ENCODE assay signal across 34 cellular contexts in genomic region chr3:139670196-139670595, GRCh38. TPM values are rescaled to one million over a fixed set of nuclear protein-coding genes. Genes with fewer than 3 reads are reported as not detected.
"Had no signal": no experiment of that assay in that cellular context is flagged by ENCODE, and none has a peak within 500 bp of the region (broad histone marks: within the 10 kb centered on the region; RNA-seq: fewer than 3 reads in every experiment).

No MANE protein-coding gene starts in this region.

- FAIRE-seq: astrocyte had no signal

- H3K4me1 ChIP-seq: adrenal gland, body of pancreas, breast epithelium, Peyer's patch, SJSA1 had no signal

- H3K9me3 Mint-ChIP-seq: activated naive CD4-positive, alpha-beta T cell treated with anti-CD3 and anti-CD28 coated beads for 36 hours; activated naive CD4-positive, alpha-beta T cell treated with anti-CD3 and anti-CD28 coated beads, Interleukin-2, amount 50 U/mL, for 72 hours; activated T-cell treated with anti-CD3 and anti-CD28 coated beads, Interleukin-2, amount 50 U/mL, for 24 hours; activated T-helper 2 cell treated with anti-CD3 and anti-CD28 coated beads, Interferon-gamma antibody, Interleukin-2, Interleukin-4, amounts not matched to agents 10 μg/mL and 5 μg/mL and 100 μg/mL, durations not matched to agents 14 hours and 24 hours and 36 hours had no signal

- H3K36me3 ChIP-seq: adrenal gland, breast epithelium, MG63, Peyer's patch, SJSA1 had no signal

- H3K27me3 Mint-ChIP-seq: activated CD4-positive, alpha-beta T cell treated with anti-CD3 and anti-CD28 coated beads for 36 hours; activated CD4-positive, alpha-beta T cell treated with anti-CD3 and anti-CD28 coated beads, Interleukin-2, amount 10 ng/mL, durations not matched to agents 7 days and 5 days; activated T-cell treated with anti-CD3 and anti-CD28 coated beads, Interleukin-2, amount 50 U/mL, for 24 hours had no signal

- H3K36me3 Mint-ChIP-seq: activated naive CD4-positive, alpha-beta T cell treated with anti-CD3 and anti-CD28 coated beads, Interleukin-2, amount 50 U/mL, for 72 hours had no signal

- H3K27ac Mint-ChIP-seq: activated CD4-positive, alpha-beta T cell treated with anti-CD3 and anti-CD28 coated beads for 36 hours; activated CD4-positive, alpha-beta T cell treated with anti-CD3 and anti-CD28 coated beads, Interleukin-2, amount 10 ng/mL, durations not matched to agents 7 days and 5 days; activated CD8-positive, alpha-beta T cell treated with anti-CD3 and anti-CD28 coated beads, Interleukin-2, amount 10 ng/mL, durations not matched to agents 7 days and 5 days; activated naive CD4-positive, alpha-beta T cell treated with anti-CD3 and anti-CD28 coated beads for 36 hours; activated naive CD4-positive, alpha-beta T cell treated with anti-CD3 and anti-CD28 coated beads, Interleukin-2, amount 50 U/mL, for 72 hours; activated T-cell treated with anti-CD3 and anti-CD28 coated beads, Interleukin-2, amount 50 U/mL, for 24 hours; activated T-helper 2 cell treated with anti-CD3 and anti-CD28 coated beads, Interferon-gamma antibody, Interleukin-2, Interleukin-4, amounts not matched to agents 10 μg/mL and 5 μg/mL and 100 μg/mL, durations not matched to agents 14 hours and 24 hours and 36 hours had no signal

- H3K9me3 ChIP-seq: adrenal gland, body of pancreas, breast epithelium, MG63, Peyer's patch, SJSA1 had no signal

- H3K4me1 Mint-ChIP-seq: activated CD4-positive, alpha-beta T cell treated with anti-CD3 and anti-CD28 coated beads for 36 hours; activated CD4-positive, alpha-beta T cell treated with anti-CD3 and anti-CD28 coated beads, Interleukin-2, amount 10 ng/mL, durations not matched to agents 7 days and 5 days had no signal

- H3K4me3 Mint-ChIP-seq: activated CD4-positive, alpha-beta T cell treated with anti-CD3 and anti-CD28 coated beads for 36 hours; activated CD4-positive, alpha-beta T cell treated with anti-CD3 and anti-CD28 coated beads, Interleukin-2, amount 10 ng/mL, durations not matched to agents 7 days and 5 days; activated CD8-positive, alpha-beta T cell treated with anti-CD3 and anti-CD28 coated beads, Interleukin-2, amount 10 ng/mL, durations not matched to agents 7 days and 5 days; activated naive CD4-positive, alpha-beta T cell treated with anti-CD3 and anti-CD28 coated beads for 36 hours; activated T-cell treated with anti-CD3 and anti-CD28 coated beads, Interleukin-2, amount 50 U/mL, for 24 hours had no signal

- H3K4me3 ChIP-seq: adrenal gland, body of pancreas, breast epithelium, MG63, Peyer's patch, SJSA1 had no signal

- H3K27me3 ChIP-seq: adrenal gland, body of pancreas, breast epithelium, MG63, Peyer's patch had no signal

- DNase-seq: activated CD4-positive, alpha-beta T cell treated with anti-CD3 and anti-CD28 coated beads for 36 hours; activated CD4-positive, alpha-beta T cell treated with anti-CD3 and anti-CD28 coated beads, Interleukin-2, amount 10 ng/mL, durations not matched to agents 7 days and 5 days; activated CD4-positive, alpha-beta T cell treated with anti-CD3 and anti-CD28 coated beads, Interleukin-2, amount 50 U/mL, for 48 hours; activated CD8-positive, alpha-beta T cell treated with anti-CD3 and anti-CD28 coated beads, Interleukin-2, amount 10 ng/mL, durations not matched to agents 7 days and 5 days; activated gamma-delta T cell treated with Interleukin-2 at 50 U/mL for 16 hours; activated naive CD4-positive, alpha-beta T cell treated with anti-CD3 and anti-CD28 coated beads for 36 hours; activated T-cell treated with anti-CD3 and anti-CD28 coated beads, Interleukin-2, amount 50 U/mL, for 24 hours; adrenal gland; body of pancreas; Kasumi-1; KG1; MG63; NCI-H1048; NCI-H1105 treated with DMSO at 0.1 percent for 48 hours; NCI-H1436; NCI-H1694; NCI-H1930; NCI-H2081 treated with DMSO at 0.1 percent for 48 hours; NCI-H2171 treated with DMSO at 0.1 percent for 48 hours; NCI-H2227 treated with DMSO at 0.1 percent for 48 hours; NCI-H446; NCI-H510A treated with DMSO at 0.1 percent for 48 hours; NCI-H526 treated with DMSO at 0.1 percent for 48 hours; NCI-H774; PC-3; Peyer's patch; RPMI8226; SHP77 treated with DMSO at 0.1 percent for 48 hours; T1000 had no signal

- ATAC-seq: activated CD4-positive, alpha-beta T cell treated with anti-CD3 and anti-CD28 coated beads for 36 hours; activated CD8-positive, alpha-beta T cell treated with anti-CD3 and anti-CD28 coated beads, Interleukin-2, amount 10 ng/mL, durations not matched to agents 7 days and 5 days; activated naive CD4-positive, alpha-beta T cell treated with anti-CD3 and anti-CD28 coated beads, Interleukin-2, amount 50 U/mL, for 72 hours; body of pancreas; PC-3 had no signal

- H3K27ac ChIP-seq: adrenal gland, body of pancreas, breast epithelium, Peyer's patch, SJSA1 had no signal

RNA-seq across cellular contexts. Expression of gene NMNAT3, which starts 7.6 kb away (rescaled TPM):
- total RNA-seq: SJSA1 had no signal
